15 cellular contexts compared by ENCODE assay signal in genomic region chr15:72482275-72482674, GRCh38. TPM values are rescaled to one million over a fixed set of nuclear protein-coding genes. Genes with fewer than 3 reads are reported as not detected.
DNase-seq lines count a peak whose midpoint lies in the region; ATAC-seq, FAIRE-seq and TF ChIP-seq lines count a peak whose summit lies in the region.
"Had no signal": no experiment of that assay in that cellular context is flagged by ENCODE, and none has a peak within 500 bp of the region (broad histone marks: within the 10 kb centered on the region; RNA-seq: fewer than 3 reads in every experiment).

No MANE protein-coding gene starts in this region.

- CTCF ChIA-PET in CD4-positive, alpha-beta T cell (lab: Charles Lee): interaction anchor here (0.6 to 2.0 kb wide), 2 partner anchors 9 to 205 kb away, joined by 4 to 7 read pairs; no protein-coding TSS in a partner anchor
- CTCF ChIA-PET in Panc1 (lab: Charles Lee): no interaction called here

- peak overlapping the region; percentile 4 for H3K4me3 Mint-ChIP-seq in CD4-positive, alpha-beta T cell
- peak overlapping the region; percentile 1 for H3K4me3 Mint-ChIP-seq in memory B cell

- DNase-seq in CD4-positive, alpha-beta T cell: no peak
- no peak for DNase-seq in GM12891 (ENCODE audit: insufficient read length, low spot score)
- DNase-seq in Panc1 (ENCODE audit: low read depth, low spot score): no peak
- no peak for DNase-seq in memory B cell (ENCODE audit: low spot score in 2 of 2)
- DNase-seq in thyroid gland: no peak
- no peak for DNase-seq in H4 (ENCODE audit: low spot score)
- DNase-seq: activated CD4-positive, alpha-beta T cell treated with anti-CD3 and anti-CD28 coated beads, Interleukin-2, amount 50 U/mL, for 4 hours; activated gamma-delta T cell treated with Interleukin-2 at 50 U/mL for 16 hours; DND-41; left lung; NCI-H446; transverse colon had no signal

- TF ChIP-seq POLR2A in GM12891 (IDR thresholded peaks at IDR 0.05; ENCODE audit: low read depth, low read length) (no peak), thyroid gland (IDR thresholded peaks at IDR 0.05) (no peak)

- in situ Hi-C loops in Panc1 (cut with HindIII; ENCODE audit: low pct_unique_long_range_greater_than_20kb, low sequenced_read_pairs): loop anchor here (10.0 kb wide), 1 partner anchor 53 kb away; no protein-coding TSS in a partner anchor

- no peak overlapping the region for H3K27ac Mint-ChIP-seq in CD4-positive, alpha-beta T cell
- no peak overlapping the region for H3K27ac Mint-ChIP-seq in memory B cell

- H3K4me1 Mint-ChIP-seq in CD4-positive, alpha-beta T cell (ENCODE audit: low read depth): peaks cover 72% of the 10 kb centered on the region
- peaks cover 31% of the 10 kb centered on the region for H3K4me1 Mint-ChIP-seq in memory B cell

- POLR2A ChIA-PET in CD4-positive, alpha-beta T cell (lab: Charles Lee): interaction anchor here (0.8 to 1.8 kb wide), 2 partner anchors 9 to 10 kb away, joined by 4 to 5 read pairs; no protein-coding TSS in a partner anchor
- POLR2A ChIA-PET in Panc1 (lab: Charles Lee): interaction anchor here (0.6 to 0.7 kb wide), 2 partner anchors 24 to 35 kb away, joined by 3 read pairs; no protein-coding TSS in a partner anchor

- TF ChIP-seq CTCF in CD4-positive, alpha-beta T cell (IDR thresholded peaks at IDR 0.05): no peak
- TF ChIP-seq CTCF in Panc1 (IDR thresholded peaks at IDR 0.05) (no peak), thyroid gland (IDR thresholded peaks at IDR 0.05) (no peak)

- H3K36me3 Mint-ChIP-seq in CD4-positive, alpha-beta T cell (ENCODE audit: low read depth): peaks cover 49% of the 10 kb centered on the region
- peaks cover 12% of the 10 kb centered on the region for H3K36me3 Mint-ChIP-seq in memory B cell

- FAIRE-seq in GM12891 (lab: Jason Lieb, UNC): no peak

- H3K27ac ChIP-seq in CD4-positive, alpha-beta T cell (ENCODE audit: low read depth, low read length): no peak overlapping the region
- H3K27ac ChIP-seq in Panc1 (ENCODE audit: low read length): no peak overlapping the region
- no peak overlapping the region for H3K27ac ChIP-seq in thyroid gland
- H3K27ac ChIP-seq: BLaER1, left lung, skin epidermis, transverse colon had no signal

- no peaks in the 10 kb centered on the region for H3K27me3 Mint-ChIP-seq in CD4-positive, alpha-beta T cell
- no peaks in the 10 kb centered on the region for H3K27me3 Mint-ChIP-seq in memory B cell

- H3K4me1 ChIP-seq in Panc1 (ENCODE audit: control insufficient read depth, insufficient read depth, low read length) (peaks cover 4% of the 10 kb centered on the region; the same call in 1 of the 2 replicates), thyroid gland (peaks cover 22 to 44% of the 10 kb centered on the region in 2 donors)

- H3K9me3 Mint-ChIP-seq in CD4-positive, alpha-beta T cell: no peaks in the 10 kb centered on the region
- H3K9me3 Mint-ChIP-seq in memory B cell: no peaks in the 10 kb centered on the region

- H3K4me3 ChIP-seq in Panc1 (ENCODE audit: low read depth in 2 of 2, low read length in 2 of 2) (no peak overlapping the region), thyroid gland (replicated peaks in 1 of 3) (no peak overlapping the region)
- H3K4me3 ChIP-seq: BLaER1, left lung, skin epidermis, transverse colon had no signal

- H3K36me3 ChIP-seq in Panc1 (ENCODE audit: control insufficient read depth, insufficient read depth, low read length) (peaks cover 3% of the 10 kb centered on the region; the same call in 1 of the 2 replicates), thyroid gland (no peaks in the 10 kb centered on the region)

- intact Hi-C loops in CD4-positive, alpha-beta T cell (cut with DNase I, micrococcal nuclease): no loop called here
- intact Hi-C loops in Panc1 (cut with micrococcal nuclease; ENCODE audit: unreplicated experiment): no loop called here
- intact Hi-C loops in thyroid gland (cut with DNase I): no loop called here

- H3K9me3 ChIP-seq in CD4-positive, alpha-beta T cell (ENCODE audit: control insufficient read depth, low read length): no peaks in the 10 kb centered on the region
- H3K9me3 ChIP-seq in Panc1 (ENCODE audit: control insufficient read depth, insufficient read depth, low read depth, low read length) (no peaks in the 10 kb centered on the region), thyroid gland (no peaks in the 10 kb centered on the region)
- H3K9me3 ChIP-seq: left lung, transverse colon had no signal

- H3K27me3 ChIP-seq in CD4-positive, alpha-beta T cell (ENCODE audit: control insufficient read depth, insufficient read depth, low read length): no peaks in the 10 kb centered on the region
- no peaks in the 10 kb centered on the region for H3K27me3 ChIP-seq in Panc1 (ENCODE audit: control insufficient read depth, insufficient read depth, low read length)
- H3K27me3 ChIP-seq in thyroid gland: no peaks in the 10 kb centered on the region
- H3K27me3 ChIP-seq: BLaER1, left lung, transverse colon had no signal

- ATAC-seq in CD4-positive, alpha-beta T cell (ENCODE audit: poor library complexity): no peak
- ATAC-seq in Panc1 (no peak), memory B cell (ENCODE audit: low read depth) (peak; percentile 66), GM21723 (IDR thresholded peaks at IDR 0.05; ENCODE audit: unreplicated experiment) (no peak)
- ATAC-seq: left lung had no signal

- TSS peak; percentile 50 for BruUV-seq in Panc1 (replicated peaks; lab: Mats Ljungman, UMichigan)

TF ChIP-seq in GM12891, 5 proteins besides CTCF, POLR2A, EP300 and RAD21:
- TF ChIP-seq SPI1 (IDR thresholded peaks at IDR 0.05; ENCODE audit: low read depth, low read length) (peak; percentile 82), POU2F2 (IDR thresholded peaks at IDR 0.05; ENCODE audit: low read depth, low read length) (no peak)

RNA-seq across cellular contexts. Expression of gene ARIH1, which starts 8.1 kb away (rescaled TPM):
- total RNA-seq in CD4-positive, alpha-beta T cell: 100 to 1,000 TPM; 281 to 283 TPM
- 28.2 TPM for polyA plus RNA-seq in GM12891 (2012; ENCODE audit: low read depth, missing spikeins)
- 192 TPM for total RNA-seq in Panc1 (2021; ENCODE audit: unreplicated experiment)
- polyA plus RNA-seq in Panc1 (2012; ENCODE audit: insufficient read length): 180 TPM
- total RNA-seq in thyroid gland: 10 to 100 TPM; 42.6 to 90.0 (median 58.5) TPM
- total RNA-seq in H4 (2014; rRNA removed; shearing (Covaris generic)): 25.6 and 32.2 TPM in 2 replicates
